In the genomic region with DNA sequence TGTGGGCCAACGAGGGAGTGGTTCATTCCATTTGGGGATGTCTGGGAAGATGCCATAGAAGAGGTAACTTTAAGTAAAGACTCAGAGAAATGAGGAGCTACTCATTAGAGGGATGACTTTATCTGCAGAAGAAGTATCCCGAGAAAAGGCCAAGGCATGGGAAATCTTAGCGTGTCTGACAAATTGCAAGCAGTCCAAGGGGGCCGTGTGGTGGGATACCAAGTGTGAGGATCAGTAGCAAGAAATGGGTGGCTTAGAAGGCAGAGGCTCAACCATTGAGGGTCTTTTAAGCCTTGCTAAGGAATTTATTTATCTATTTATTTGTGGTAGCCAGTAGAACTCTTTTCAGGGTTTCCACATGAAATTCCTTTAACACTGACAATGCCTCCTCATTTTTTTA, we compare ENCODE assay signal across 8 cellular contexts.
"Had no signal": no experiment of that assay in that cellular context is flagged by ENCODE, and none has a peak within 500 bp of the region (broad histone marks: within the 10 kb centered on the region; RNA-seq: fewer than 3 reads in every experiment).

No MANE protein-coding gene starts in this region.

- DNase-seq: GDM1, GF-D8 had no signal

- FAIRE-seq: G401.6, GM12878, GM12891, GM12892, GM18507, GM19239 had no signal

- H3K4me3 ChIP-seq: GM12878 had no signal
